ENCODE assay signal across 14 cellular contexts in genomic region chr15:99124641-99125040, GRCh38. TPM values are rescaled to one million over a fixed set of nuclear protein-coding genes. Genes with fewer than 3 reads are reported as not detected.
A peak's percentile ranks its signal among the peaks of the same experiment; 100 is the strongest.
DNase-seq lines count a peak whose midpoint lies in the region; ATAC-seq and TF ChIP-seq lines count a peak whose summit lies in the region.
"Had no signal": no experiment of that assay in that cellular context is flagged by ENCODE, and none has a peak within 500 bp of the region (broad histone marks: within the 10 kb centered on the region; RNA-seq: fewer than 3 reads in every experiment).

No MANE protein-coding gene starts in this region.

- no peaks in the 10 kb centered on the region for H3K9me3 ChIP-seq in cardiac muscle cell (ENCODE audit: low read depth)
- no peaks in the 10 kb centered on the region for H3K9me3 ChIP-seq in esophagus squamous epithelium
- no peaks in the 10 kb centered on the region for H3K9me3 ChIP-seq in aorta (ENCODE audit: control insufficient read depth, low read length)
- H3K9me3 ChIP-seq: body of pancreas had no signal

- H3K27me3 ChIP-seq in cardiac muscle cell: no peaks in the 10 kb centered on the region
- no peaks in the 10 kb centered on the region for H3K27me3 ChIP-seq in esophagus squamous epithelium
- no peaks in the 10 kb centered on the region for H3K27me3 ChIP-seq in aorta (ENCODE audit: control insufficient read depth in 1 of 2, insufficient read depth in 2 of 2, low read length in 1 of 2)
- H3K27me3 ChIP-seq: body of pancreas had no signal

- H3K4me1 ChIP-seq in cardiac muscle cell (ENCODE audit: low read depth): peaks cover 27% of the 10 kb centered on the region
- H3K4me1 ChIP-seq in esophagus squamous epithelium: peaks cover 14 to 60% (median 18%) of the 10 kb centered on the region in 3 donors
- H3K4me1 ChIP-seq in aorta (ENCODE audit: control insufficient read depth in 1 of 2, insufficient read depth in 2 of 2, low read length in 2 of 2): no peaks in the 10 kb centered on the region

- TF ChIP-seq POLR2A in esophagus squamous epithelium (IDR thresholded peaks at IDR 0.05): no peak

- DNase-seq in cardiac muscle cell (ENCODE audit: low read depth in 1 of 2, low spot score in 1 of 2) (no peak), Right ventricle myocardium inferior (ENCODE audit: missing footprints) (no peak), esophagus squamous epithelium (lab: John Stamatoyannopoulos, UW) (no peak), posterior vena cava (ENCODE audit: low spot score) (peak; percentile 32), aorta (no peak), NAMALWA (ENCODE audit: low spot score) (no peak)
- DNase-seq: activated CD4-positive, alpha-beta T cell treated with anti-CD3 and anti-CD28 coated beads for 4 hours; body of pancreas; NCI-H2171; stimulated activated CD4-positive, alpha-beta T cell treated with anti-CD3 and anti-CD28 coated beads, Interleukin-2, amount 100 ng/mL, for 48 hours; stimulated activated naive CD4-positive, alpha-beta T cell treated with Interleukin-2 at 50 U/mL for 16 hours had no signal

- peaks cover 39% of the 10 kb centered on the region for H3K27me3 Mint-ChIP-seq in stimulated activated memory B cell treated with anti-CD40 and anti-IgM and Interleukin-4, amounts not matched to agents 10 μg/mL and 1 μg/mL and 100 μg/mL, for 72 hours

- intact Hi-C loops in Right ventricle myocardium inferior (cut with DNase I) (loop anchor here (5.0 kb wide), 1 partner anchor 48 kb away; no protein-coding TSS in a partner anchor), esophagus squamous epithelium (cut with DNase I) (no loop called here), posterior vena cava (cut with DNase I) (no loop called here), aorta (cut with DNase I) (loop anchor here in 1 of 2 donors (2.0 kb wide), 1 partner anchor 56 kb away; no protein-coding TSS in a partner anchor)

- H3K4me3 Mint-ChIP-seq in stimulated activated memory B cell treated with anti-CD40 and anti-IgM and Interleukin-4, amounts not matched to agents 10 μg/mL and 1 μg/mL and 100 μg/mL, for 72 hours: no peak overlapping the region
- H3K4me3 Mint-ChIP-seq: activated T-helper 1 cell treated with anti-CD3 and anti-CD28 coated beads, Interleukin-12 subunit alpha, Interleukin-12 subunit beta, Interleukin-2, Interleukin-4 antibody, amounts not matched to agents 30 ng/mL and 10 ng/mL and 1 ng/mL, durations not matched to agents 14 hours and 24 hours and 36 hours had no signal

- no peak overlapping the region for H3K27ac Mint-ChIP-seq in stimulated activated memory B cell treated with anti-CD40 and anti-IgM and Interleukin-4, amounts not matched to agents 10 μg/mL and 1 μg/mL and 100 μg/mL, for 72 hours
- H3K27ac Mint-ChIP-seq: activated T-helper 1 cell treated with anti-CD3 and anti-CD28 coated beads, Interleukin-12 subunit alpha, Interleukin-12 subunit beta, Interleukin-2, Interleukin-4 antibody, amounts not matched to agents 30 ng/mL and 10 ng/mL and 1 ng/mL, durations not matched to agents 14 hours and 24 hours and 36 hours had no signal

- ATAC-seq in Right ventricle myocardium inferior (no peak), aorta (ENCODE audit: low FRiP score) (no peak), HG03378 (IDR thresholded peaks at IDR 0.05; ENCODE audit: unreplicated experiment) (no peak)
- ATAC-seq in stimulated activated memory B cell treated with anti-CD40 and anti-IgM and Interleukin-4, amounts not matched to agents 10 μg/mL and 1 μg/mL and 100 μg/mL, for 72 hours: no peak

- TF ChIP-seq CTCF in cardiac muscle cell (IDR thresholded peaks at IDR 0.05; ENCODE audit: low read depth, low read length): no peak
- no peak for TF ChIP-seq CTCF in esophagus squamous epithelium (IDR thresholded peaks at IDR 0.05)

- peak overlapping the region; percentile 98 for H3K27ac ChIP-seq in cardiac muscle cell
- H3K27ac ChIP-seq in esophagus squamous epithelium: peak overlapping the region; percentile 17 to 86 (median 84)
- H3K27ac ChIP-seq in aorta (ENCODE audit: low read depth in 1 of 2, low read length in 2 of 2): peak overlapping the region; percentile 84 to 97

- no peaks in the 10 kb centered on the region for H3K36me3 Mint-ChIP-seq in stimulated activated memory B cell treated with anti-CD40 and anti-IgM and Interleukin-4, amounts not matched to agents 10 μg/mL and 1 μg/mL and 100 μg/mL, for 72 hours

- H3K4me1 Mint-ChIP-seq in stimulated activated memory B cell treated with anti-CD40 and anti-IgM and Interleukin-4, amounts not matched to agents 10 μg/mL and 1 μg/mL and 100 μg/mL, for 72 hours: peaks cover 2% of the 10 kb centered on the region

- H3K36me3 ChIP-seq in cardiac muscle cell (no peaks in the 10 kb centered on the region), esophagus squamous epithelium (no peaks in the 10 kb centered on the region), aorta (ENCODE audit: control insufficient read depth in 1 of 2, insufficient read depth in 2 of 2, low read length in 1 of 2) (peaks cover 0 to 2% of the 10 kb centered on the region in 2 donors)

- no peaks in the 10 kb centered on the region for H3K9me3 Mint-ChIP-seq in stimulated activated memory B cell treated with anti-CD40 and anti-IgM and Interleukin-4, amounts not matched to agents 10 μg/mL and 1 μg/mL and 100 μg/mL, for 72 hours
- H3K9me3 Mint-ChIP-seq: activated T-helper 1 cell treated with anti-CD3 and anti-CD28 coated beads, Interleukin-12 subunit alpha, Interleukin-12 subunit beta, Interleukin-2, Interleukin-4 antibody, amounts not matched to agents 30 ng/mL and 10 ng/mL and 1 ng/mL, durations not matched to agents 14 hours and 24 hours and 36 hours had no signal

- WGBS in esophagus squamous epithelium, 2 donors: 80 to 90% methylated on average over 1 to 7 of the region's 8 CpGs
- 65 to 73% methylated on average over 8 of the region's 8 CpGs for WGBS in aorta, 2 donors

- H3K4me3 ChIP-seq in cardiac muscle cell (no peak overlapping the region), esophagus squamous epithelium (no peak overlapping the region), aorta (ENCODE audit: low read length in 2 of 2) (no peak overlapping the region)
- H3K4me3 ChIP-seq: body of pancreas had no signal

RNA-seq across cellular contexts. Expression of gene SYNM, which starts 19.8 kb away (rescaled TPM):
- total RNA-seq in cardiac muscle cell (4.8 and 8.0 TPM in 2 replicates), Right ventricle myocardium inferior (311 TPM), esophagus squamous epithelium (100 to 1,000 TPM in 1 of 4 donors, 10 to 100 TPM in 3; 18.1 to 262 (median 42.0) TPM), posterior vena cava (100 to 1,000 TPM; 447 to 863 TPM), aorta (100 to 1,000 TPM in 1 of 2 donors, 10 to 100 TPM in 1; 81.9 to 103 TPM)
- polyA plus RNA-seq in cardiac muscle cell (2.3 and 5.4 TPM in 2 replicates), aorta (10 to 100 TPM; 42.6 to 45.7 TPM)
